In the genomic region with DNA sequence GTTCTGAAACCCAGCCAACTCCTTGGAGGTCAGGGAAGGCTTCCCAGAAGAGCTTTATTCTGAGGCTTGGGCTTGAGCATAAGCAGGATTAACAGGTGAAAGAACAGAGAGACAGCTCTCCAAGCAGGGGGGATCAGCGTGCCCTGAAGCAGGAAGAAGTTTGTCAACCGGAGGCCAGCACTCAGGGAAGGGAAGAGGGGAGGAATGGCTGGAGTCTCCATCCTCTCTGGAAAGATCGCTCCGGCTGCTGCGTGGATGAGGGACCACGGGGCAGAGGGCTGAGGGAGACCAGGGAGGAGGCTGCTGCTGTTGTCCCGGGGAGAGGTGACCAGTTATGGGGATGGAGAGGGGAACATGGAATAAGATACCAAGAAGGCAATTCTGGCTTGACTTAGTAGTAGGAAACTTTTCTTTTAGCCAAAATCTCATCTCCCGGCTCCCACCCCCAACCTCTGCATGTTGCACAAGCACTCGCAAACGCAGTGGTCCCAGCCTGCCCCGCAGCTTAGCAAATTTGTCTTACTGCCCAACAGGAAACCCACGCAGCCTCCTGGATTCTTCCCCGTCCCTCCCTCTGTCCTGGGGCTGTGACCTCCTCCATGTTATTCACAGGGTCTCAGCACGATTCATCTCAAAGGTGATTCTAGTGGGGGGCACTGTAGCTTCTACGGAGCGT, we compare ENCODE assay signal across 8 cellular contexts. TPM values are rescaled to one million over a fixed set of nuclear protein-coding genes. Genes with fewer than 3 reads are reported as not detected.
A peak's percentile ranks its signal among the peaks of the same experiment; 100 is the strongest.
DNase-seq lines count a peak whose midpoint lies in the region; ATAC-seq and TF ChIP-seq lines count a peak whose summit lies in the region.

No MANE protein-coding gene starts in this region.

- POLR2A ChIA-PET in OCI-LY7 (lab: Charles Lee), result interaction anchor here (0.9 to 1.6 kb wide), 7 partner anchors 8 to 195 kb away, joined by 3 to 7 read pairs (median 3); no protein-coding TSS in a partner anchor

- WGBS in prostate gland, result 10% methylated on average over 16 of the region's 16 CpGs

- H3K79me2 ChIP-seq in OCI-LY7 (ENCODE audit: insufficient read depth, low read depth, low read length), result no peaks in the 10 kb centered on the region

- no peak for TF ChIP-seq POLR2A in prostate gland (IDR thresholded peaks at IDR 0.05)

- no peaks in the 10 kb centered on the region for H3K36me3 ChIP-seq in ES-I3 (ENCODE audit: insufficient read depth, low read length)
- peaks cover 4% of the 10 kb centered on the region; the same call in 1 of the 2 replicates for H3K36me3 ChIP-seq in OCI-LY7 (ENCODE audit: insufficient read depth, low read length)
- no peaks in the 10 kb centered on the region for H3K36me3 ChIP-seq in prostate gland

- H2AFZ ChIP-seq in OCI-LY7 (ENCODE audit: low read length), result peak overlapping the region; percentile 67; the same call in 1 of the 2 replicates

- peak overlapping the region; percentile 71 for H3K4me3 ChIP-seq in OCI-LY7 (ENCODE audit: low read depth, low read length, poor library complexity, severe bottlenecking)
- H3K4me3 ChIP-seq in prostate gland, result peak overlapping the region; percentile 59 to 61

- TF ChIP-seq CTCF in OCI-LY7 (conservative IDR thresholded peaks at IDR 0.05; ENCODE audit: low read length) (no peak), prostate gland (IDR thresholded peaks at IDR 0.05) (no peak)

- peak overlapping the region; percentile 67 for H3K4me2 ChIP-seq in OCI-LY7 (ENCODE audit: low read length)

- H3K27ac ChIP-seq in OCI-LY7 (ENCODE audit: low read depth, low read length, poor library complexity, severe bottlenecking), result no peak overlapping the region
- H3K27ac ChIP-seq in epithelial cell of prostate, result peak overlapping the region; percentile 95
- peak overlapping the region in 1 of 2 donors; percentile 72 for H3K27ac ChIP-seq in prostate gland

- H3K9me3 ChIP-seq in ES-I3 (ENCODE audit: control insufficient read depth, insufficient read depth, low read length) (no peaks in the 10 kb centered on the region; the same call in none of the 2 replicates), OCI-LY7 (ENCODE audit: low read length) (0 out of 2 replicates have a peak, but pooled peaks cover 4% of the 10 kb centered on the region), prostate gland (no peaks in the 10 kb centered on the region)

- DNase-seq in OCI-LY7 (ENCODE audit: low spot score) (no peak), epithelial cell of prostate (ENCODE audit: low read depth, low spot score) (no peak), prostate gland (ENCODE audit: low spot score) (no peak), LoVo (ENCODE audit: low spot score) (no peak)
- DNase-seq in stimulated activated CD4-positive, alpha-beta T cell treated with anti-CD3 and anti-CD28 coated beads, Interleukin-2, amount 100 ng/mL, for 48 hours, result no peak

- no TSS peak for BruUV-seq in OCI-LY7 (replicated peaks; lab: Mats Ljungman, UMichigan)

- H3K9ac ChIP-seq in ES-I3 (ENCODE audit: low read depth, low read length), result peak overlapping the region; percentile 81

- no peak for ATAC-seq in GM21786 (IDR thresholded peaks at IDR 0.05; ENCODE audit: unreplicated experiment)
- no peak for ATAC-seq in HG02678 (IDR thresholded peaks at IDR 0.05; ENCODE audit: unreplicated experiment)

- CTCF ChIA-PET in OCI-LY7 (lab: Charles Lee; ENCODE audit: unreplicated experiment), result no interaction called here

- no peaks in the 10 kb centered on the region for H3K27me3 ChIP-seq in prostate gland (replicated peaks; ENCODE audit: insufficient read depth)

- intact Hi-C loops in OCI-LY7 (cut with micrococcal nuclease; ENCODE audit: unreplicated experiment), result loop anchor here (5.0 kb wide), 1 partner anchor 296 kb away; a partner anchor contains a TSS
- intact Hi-C loops in prostate gland (cut with DNase I), result loop anchor here (5.0 kb wide), 4 partner anchors 56 to 296 kb away; a partner anchor contains a TSS

- H3K9me2 ChIP-seq in OCI-LY7 (ENCODE audit: insufficient read depth, low read length), result no peaks in the 10 kb centered on the region

- H3K4me1 ChIP-seq in ES-I3 (ENCODE audit: insufficient read depth, low read length) (peaks cover 14% of the 10 kb centered on the region), OCI-LY7 (ENCODE audit: insufficient read depth, low read length, poor library complexity, severe bottlenecking) (peaks cover 47% of the 10 kb centered on the region), prostate gland (replicated peaks) (peaks cover 10% of the 10 kb centered on the region)

- H4K20me1 ChIP-seq in OCI-LY7 (ENCODE audit: insufficient read depth, low read length), result no peaks in the 10 kb centered on the region

RNA-seq across cellular contexts. Expression of a gene that starts 1.2 kb away (rescaled TPM):
- total RNA-seq in OCI-LY7 (2014; rRNA removed; shearing (Covaris generic)), result 5.3 and 8.0 TPM in 2 replicates
- total RNA-seq in OCI-LY7 (2022) (16.6 and 17.2 TPM in 2 replicates), prostate gland (10 to 100 TPM; 11.0 to 37.2 TPM)

RNA-seq across cellular contexts. Expression of a gene that starts 21.4 kb away (rescaled TPM):
- not detected in 2 replicates for total RNA-seq in OCI-LY7 (2014; rRNA removed; shearing (Covaris generic))
- total RNA-seq in OCI-LY7 (2022), result not detected in 2 replicates
- total RNA-seq in prostate gland, result not detected
